10 cellular contexts compared by ENCODE assay signal in the genomic region with DNA sequence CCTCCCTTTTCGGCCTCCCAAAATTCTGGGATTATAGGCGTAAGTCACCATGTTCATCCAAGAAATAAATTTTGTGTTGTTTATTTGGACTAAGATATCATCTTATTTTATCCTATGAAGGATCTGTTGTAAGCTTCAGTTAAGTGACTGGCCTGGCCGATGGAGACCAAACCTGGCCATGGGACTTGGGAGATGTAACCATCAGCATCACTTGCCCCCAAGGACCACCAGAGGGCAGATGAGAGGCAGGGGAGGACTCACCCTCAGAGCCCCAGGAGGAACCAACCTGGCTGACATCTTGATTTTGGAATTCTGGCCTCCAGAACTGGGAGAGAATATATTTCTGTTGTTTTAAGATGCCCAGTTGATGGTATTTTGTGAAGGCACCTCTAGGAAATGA.
A peak's percentile ranks its signal among the peaks of the same experiment; 100 is the strongest.
DNase-seq lines count a peak whose midpoint lies in the region; ATAC-seq, FAIRE-seq and TF ChIP-seq lines count a peak whose summit lies in the region.
"Had no signal": no experiment of that assay in that cellular context is flagged by ENCODE, and none has a peak within 500 bp of the region (broad histone marks: within the 10 kb centered on the region; RNA-seq: fewer than 3 reads in every experiment).

No MANE protein-coding gene starts in this region.

- no peaks in the 10 kb centered on the region for H3K9me3 Mint-ChIP-seq in activated CD4-positive, alpha-beta memory T cell treated with anti-CD3 and anti-CD28 coated beads for 36 hours
- no peaks in the 10 kb centered on the region for H3K9me3 Mint-ChIP-seq in activated CD4-positive, alpha-beta memory T cell treated with anti-CD3 and anti-CD28 coated beads, Interleukin-2, amount 10 ng/mL, durations not matched to agents 7 days and 5 days
- H3K9me3 Mint-ChIP-seq in progenitor cell of endocrine pancreas (ENCODE audit: low read depth): peaks cover 2% of the 10 kb centered on the region
- H3K9me3 Mint-ChIP-seq: immature natural killer cell had no signal

- H3K4me2 ChIP-seq in Karpas-422 (ENCODE audit: low read depth, low read length, poor library complexity, severe bottlenecking) (no peak overlapping the region), GM12878 (ENCODE audit: control insufficient read depth, insufficient read depth) (no peak overlapping the region)

- no peaks in the 10 kb centered on the region for H3K9me2 ChIP-seq in Karpas-422 (replicated peaks; ENCODE audit: insufficient read depth, low read length)

- TF ChIP-seq CTCF in GM12878 (IDR thresholded peaks at IDR 0.05 in 2 of 3, conservative IDR thresholded peaks at IDR 0.05 in 1 of 3; ENCODE audit: control insufficient read depth in 2 of 3, extremely low read depth in 1 of 3, insufficient read depth in 1 of 3, low read depth in 3 of 3, low read length in 3 of 3) (peak in 2 of 3 experiments; percentile 13 to 21; a peak in 2 of 6 replicates), progenitor cell of endocrine pancreas (IDR thresholded peaks at IDR 0.05; ENCODE audit: unreplicated experiment) (peak; percentile 56)

- BruUV-seq in GM12878 (replicated peaks; lab: Mats Ljungman, UMichigan): no TSS peak

- TF ChIP-seq RAD21 in GM12878 (IDR thresholded peaks at IDR 0.05; ENCODE audit: insufficient read depth, low read depth, low read length): no peak

- ATAC-seq in GM12878 (no peak), HG02885 (IDR thresholded peaks at IDR 0.05; ENCODE audit: poor library complexity, unreplicated experiment) (no peak), GM21619 (IDR thresholded peaks at IDR 0.05; ENCODE audit: unreplicated experiment) (no peak), esophagus mucosa (no peak)

- CTCF ChIA-PET in activated CD4-positive, alpha-beta memory T cell treated with anti-CD3 and anti-CD28 coated beads for 36 hours (lab: Charles Lee): interaction anchor here (1.2 to 2.4 kb wide), 2 partner anchors 14 to 169 kb away, joined by 5 to 8 read pairs; no protein-coding TSS in a partner anchor
- CTCF ChIA-PET in activated CD4-positive, alpha-beta memory T cell treated with anti-CD3 and anti-CD28 coated beads, Interleukin-2, amount 10 ng/mL, durations not matched to agents 7 days and 5 days (lab: Charles Lee): interaction anchor here (1.0 kb wide), 1 partner anchor 38 kb away, joined by 3 read pairs; no protein-coding TSS in a partner anchor
- CTCF ChIA-PET in GM12878 (lab: Yijun Ruan, JAX): no interaction called here

- H3K79me2 ChIP-seq in Karpas-422 (ENCODE audit: low read length): no peaks in the 10 kb centered on the region
- no peaks in the 10 kb centered on the region for H3K79me2 ChIP-seq in GM12878 (ENCODE audit: control insufficient read depth, insufficient read depth, low read length)

- no peaks in the 10 kb centered on the region for H3K27me3 Mint-ChIP-seq in activated CD4-positive, alpha-beta memory T cell treated with anti-CD3 and anti-CD28 coated beads for 36 hours
- H3K27me3 Mint-ChIP-seq in activated CD4-positive, alpha-beta memory T cell treated with anti-CD3 and anti-CD28 coated beads, Interleukin-2, amount 10 ng/mL, durations not matched to agents 7 days and 5 days: no peaks in the 10 kb centered on the region
- H3K27me3 Mint-ChIP-seq in progenitor cell of endocrine pancreas: peaks cover 14% of the 10 kb centered on the region

- H4K20me1 ChIP-seq in Karpas-422 (ENCODE audit: insufficient read depth, low read depth, low read length): no peaks in the 10 kb centered on the region
- H4K20me1 ChIP-seq in GM12878 (ENCODE audit: control insufficient read depth, insufficient read depth): no peaks in the 10 kb centered on the region

- no peaks in the 10 kb centered on the region for H3K4me1 ChIP-seq in Karpas-422 (ENCODE audit: low read length)
- no peaks in the 10 kb centered on the region for H3K4me1 ChIP-seq in GM12878 (ENCODE audit: control insufficient read depth, insufficient read depth, low read length)

- no peaks in the 10 kb centered on the region for H3K36me3 ChIP-seq in Karpas-422 (ENCODE audit: insufficient read depth, low read length)
- no peaks in the 10 kb centered on the region for H3K36me3 ChIP-seq in GM12878 (ENCODE audit: control insufficient read depth in 2 of 2, insufficient read depth in 2 of 2, low read length in 1 of 2)

- no peak overlapping the region for H3K4me3 Mint-ChIP-seq in activated CD4-positive, alpha-beta memory T cell treated with anti-CD3 and anti-CD28 coated beads for 36 hours
- no peak overlapping the region for H3K4me3 Mint-ChIP-seq in activated CD4-positive, alpha-beta memory T cell treated with anti-CD3 and anti-CD28 coated beads, Interleukin-2, amount 10 ng/mL, durations not matched to agents 7 days and 5 days
- no peak overlapping the region for H3K4me3 Mint-ChIP-seq in progenitor cell of endocrine pancreas (ENCODE audit: low read depth)
- H3K4me3 Mint-ChIP-seq: immature natural killer cell had no signal

- no peak overlapping the region for H3K4me3 ChIP-seq in Karpas-422 (ENCODE audit: low read length)
- no peak overlapping the region for H3K4me3 ChIP-seq in GM12878

- WGBS in GM12878 (ENCODE audit: insufficient coverage, insufficient replicate concordance, low lambda C conversion rate, missing lambda C conversion rate): 58% methylated on average over 3 of the region's 3 CpGs

- FAIRE-seq in GM12878 (lab: Jason Lieb, UNC): no peak

- H2AFZ ChIP-seq in Karpas-422 (ENCODE audit: low read length): no peak overlapping the region
- no peak overlapping the region for H2AFZ ChIP-seq in GM12878 (ENCODE audit: control insufficient read depth, low read depth, low read length)

- H3K9me3 ChIP-seq in Karpas-422 (ENCODE audit: low read length) (no peaks in the 10 kb centered on the region), GM12878 (replicated peaks; ENCODE audit: control insufficient read depth, insufficient read depth, low read length) (no peaks in the 10 kb centered on the region)

- H3K27ac ChIP-seq in Karpas-422 (ENCODE audit: low read length): no peak overlapping the region
- H3K27ac ChIP-seq in GM12878 (ENCODE audit: control insufficient read depth, insufficient read depth): no peak overlapping the region

- DNase-seq in activated CD4-positive, alpha-beta memory T cell treated with anti-CD3 and anti-CD28 coated beads for 36 hours: peak; percentile 33
- no peak for DNase-seq in activated CD4-positive, alpha-beta memory T cell treated with anti-CD3 and anti-CD28 coated beads, Interleukin-2, amount 10 ng/mL, durations not matched to agents 7 days and 5 days
- DNase-seq in Karpas-422 (peak; percentile 47), GM12878 (ENCODE audit: low read depth, low spot score) (no peak), progenitor cell of endocrine pancreas (ENCODE audit: low spot score, unreplicated experiment) (no peak)
- DNase-seq: immature natural killer cell; stimulated activated CD4-positive, alpha-beta T cell treated with anti-CD3 and anti-CD28 coated beads, Interleukin-2, amount 100 ng/mL, for 48 hours had no signal

- H3K4me1 Mint-ChIP-seq in activated CD4-positive, alpha-beta memory T cell treated with anti-CD3 and anti-CD28 coated beads for 36 hours (ENCODE audit: low read depth): no peaks in the 10 kb centered on the region
- H3K4me1 Mint-ChIP-seq in activated CD4-positive, alpha-beta memory T cell treated with anti-CD3 and anti-CD28 coated beads, Interleukin-2, amount 10 ng/mL, durations not matched to agents 7 days and 5 days: no peaks in the 10 kb centered on the region
- no peaks in the 10 kb centered on the region for H3K4me1 Mint-ChIP-seq in progenitor cell of endocrine pancreas (ENCODE audit: low read depth)
- H3K4me1 Mint-ChIP-seq: immature natural killer cell had no signal

- SMC1A ChIA-PET in GM12878 (lab: Charles Lee; ENCODE audit: uncharacterized antibody, unreplicated experiment): no interaction called here

- in situ Hi-C loops in GM12878 (cut with MboI): no loop called here

- no peaks in the 10 kb centered on the region for H3K36me3 Mint-ChIP-seq in activated CD4-positive, alpha-beta memory T cell treated with anti-CD3 and anti-CD28 coated beads for 36 hours
- no peaks in the 10 kb centered on the region for H3K36me3 Mint-ChIP-seq in activated CD4-positive, alpha-beta memory T cell treated with anti-CD3 and anti-CD28 coated beads, Interleukin-2, amount 10 ng/mL, durations not matched to agents 7 days and 5 days (ENCODE audit: low read depth)
- H3K36me3 Mint-ChIP-seq in progenitor cell of endocrine pancreas (ENCODE audit: insufficient read depth): no peaks in the 10 kb centered on the region

- TF ChIP-seq EP300 in GM12878 (IDR thresholded peaks at IDR 0.05; ENCODE audit: borderline replicate concordance in 1 of 2, control insufficient read depth in 1 of 2, low read depth in 2 of 2, low read length in 2 of 2): no peak

- no peak for TF ChIP-seq POLR2A in GM12878 (IDR thresholded peaks at IDR 0.05; ENCODE audit: low read depth, low read length)

- H3K9ac ChIP-seq in Karpas-422 (ENCODE audit: low read length): no peak overlapping the region
- H3K9ac ChIP-seq in GM12878 (ENCODE audit: control insufficient read depth, insufficient read depth, low read length): no peak overlapping the region

- POLR2A ChIA-PET in activated CD4-positive, alpha-beta memory T cell treated with anti-CD3 and anti-CD28 coated beads for 36 hours (lab: Charles Lee): no interaction called here
- POLR2A ChIA-PET in activated CD4-positive, alpha-beta memory T cell treated with anti-CD3 and anti-CD28 coated beads, Interleukin-2, amount 10 ng/mL, durations not matched to agents 7 days and 5 days (lab: Charles Lee): no interaction called here
- POLR2A ChIA-PET in GM12878 (lab: Charles Lee): no interaction called here

- no peak overlapping the region for H3K27ac Mint-ChIP-seq in activated CD4-positive, alpha-beta memory T cell treated with anti-CD3 and anti-CD28 coated beads for 36 hours
- H3K27ac Mint-ChIP-seq in activated CD4-positive, alpha-beta memory T cell treated with anti-CD3 and anti-CD28 coated beads, Interleukin-2, amount 10 ng/mL, durations not matched to agents 7 days and 5 days: no peak overlapping the region
- no peak overlapping the region for H3K27ac Mint-ChIP-seq in progenitor cell of endocrine pancreas

- intact Hi-C loops in activated CD4-positive, alpha-beta memory T cell treated with anti-CD3 and anti-CD28 coated beads for 36 hours (cut with micrococcal nuclease): no loop called here
- intact Hi-C loops in GM12878 (cut with micrococcal nuclease; ENCODE audit: unreplicated experiment): no loop called here

- RAD21 ChIA-PET in GM12878 (lab: Charles Lee; ENCODE audit: unreplicated experiment): no interaction called here

- no peaks in the 10 kb centered on the region for H3K27me3 ChIP-seq in Karpas-422 (ENCODE audit: low read length)
- H3K27me3 ChIP-seq in GM12878 (replicated peaks in 1 of 2; ENCODE audit: control insufficient read depth in 2 of 2, insufficient read depth in 2 of 2, low read length in 1 of 2): no peaks in the 10 kb centered on the region

TF ChIP-seq in GM12878, 131 proteins besides CTCF, POLR2A, EP300 and RAD21 (continues in another document):
- TF ChIP-seq RELA (IDR thresholded peaks at IDR 0.05; ENCODE audit: borderline replicate concordance, partially characterized antibody) (no peak), MEF2A (IDR thresholded peaks at IDR 0.05; ENCODE audit: insufficient read depth, low read depth, low read length) (no peak), EED (IDR thresholded peaks at IDR 0.05; ENCODE audit: low read depth) (no peak), MTA3 (IDR thresholded peaks at IDR 0.05; ENCODE audit: borderline replicate concordance, low read length) (no peak), NFXL1 (IDR thresholded peaks at IDR 0.05; ENCODE audit: borderline replicate concordance) (no peak), MXI1 (IDR thresholded peaks at IDR 0.05; ENCODE audit: low read depth, low read length) (no peak)

Comparison
In these comparisons a context has a peak if more than half of its experiments do, and no peak if none do; other contexts are left out.
1. DNase-seq: peak in activated CD4-positive, alpha-beta memory T cell treated with anti-CD3 and anti-CD28 coated beads for 36 hours (single experiment) and Karpas-422 (single experiment); none in activated CD4-positive, alpha-beta memory T cell treated with anti-CD3 and anti-CD28 coated beads, Interleukin-2, amount 10 ng/mL, durations not matched to agents 7 days and 5 days (single experiment), GM12878 (single experiment) and progenitor cell of endocrine pancreas (single experiment).